ENCODE assay signal across 2 cellular contexts in genomic region chr6:849075-849506, GRCh38.
A peak's percentile ranks its signal among the peaks of the same experiment; 100 is the strongest.
TF ChIP-seq lines count a peak whose summit lies in the region.

No MANE protein-coding gene starts in this region.

TF ChIP-seq in GM23338, 12 proteins besides CTCF, POLR2A, EP300 and RAD21:
- no peak for TF ChIP-seq EZH2 (IDR thresholded peaks at IDR 0.05; ENCODE audit: low read depth, unreplicated experiment)
- no peak for TF ChIP-seq POLR2AphosphoS5 (IDR thresholded peaks at IDR 0.05; ENCODE audit: low read depth)
- no peak for TF ChIP-seq CREB1 (CRISPR knock-in tag; IDR thresholded peaks at IDR 0.05; ENCODE audit: low read depth)
- TF ChIP-seq NANOG (IDR thresholded peaks at IDR 0.05; ENCODE audit: borderline replicate concordance) = no peak
- no peak for TF ChIP-seq ZNF331 (CRISPR knock-in tag; IDR thresholded peaks at IDR 0.05; ENCODE audit: low read depth)
- TF ChIP-seq, protein P1, sequence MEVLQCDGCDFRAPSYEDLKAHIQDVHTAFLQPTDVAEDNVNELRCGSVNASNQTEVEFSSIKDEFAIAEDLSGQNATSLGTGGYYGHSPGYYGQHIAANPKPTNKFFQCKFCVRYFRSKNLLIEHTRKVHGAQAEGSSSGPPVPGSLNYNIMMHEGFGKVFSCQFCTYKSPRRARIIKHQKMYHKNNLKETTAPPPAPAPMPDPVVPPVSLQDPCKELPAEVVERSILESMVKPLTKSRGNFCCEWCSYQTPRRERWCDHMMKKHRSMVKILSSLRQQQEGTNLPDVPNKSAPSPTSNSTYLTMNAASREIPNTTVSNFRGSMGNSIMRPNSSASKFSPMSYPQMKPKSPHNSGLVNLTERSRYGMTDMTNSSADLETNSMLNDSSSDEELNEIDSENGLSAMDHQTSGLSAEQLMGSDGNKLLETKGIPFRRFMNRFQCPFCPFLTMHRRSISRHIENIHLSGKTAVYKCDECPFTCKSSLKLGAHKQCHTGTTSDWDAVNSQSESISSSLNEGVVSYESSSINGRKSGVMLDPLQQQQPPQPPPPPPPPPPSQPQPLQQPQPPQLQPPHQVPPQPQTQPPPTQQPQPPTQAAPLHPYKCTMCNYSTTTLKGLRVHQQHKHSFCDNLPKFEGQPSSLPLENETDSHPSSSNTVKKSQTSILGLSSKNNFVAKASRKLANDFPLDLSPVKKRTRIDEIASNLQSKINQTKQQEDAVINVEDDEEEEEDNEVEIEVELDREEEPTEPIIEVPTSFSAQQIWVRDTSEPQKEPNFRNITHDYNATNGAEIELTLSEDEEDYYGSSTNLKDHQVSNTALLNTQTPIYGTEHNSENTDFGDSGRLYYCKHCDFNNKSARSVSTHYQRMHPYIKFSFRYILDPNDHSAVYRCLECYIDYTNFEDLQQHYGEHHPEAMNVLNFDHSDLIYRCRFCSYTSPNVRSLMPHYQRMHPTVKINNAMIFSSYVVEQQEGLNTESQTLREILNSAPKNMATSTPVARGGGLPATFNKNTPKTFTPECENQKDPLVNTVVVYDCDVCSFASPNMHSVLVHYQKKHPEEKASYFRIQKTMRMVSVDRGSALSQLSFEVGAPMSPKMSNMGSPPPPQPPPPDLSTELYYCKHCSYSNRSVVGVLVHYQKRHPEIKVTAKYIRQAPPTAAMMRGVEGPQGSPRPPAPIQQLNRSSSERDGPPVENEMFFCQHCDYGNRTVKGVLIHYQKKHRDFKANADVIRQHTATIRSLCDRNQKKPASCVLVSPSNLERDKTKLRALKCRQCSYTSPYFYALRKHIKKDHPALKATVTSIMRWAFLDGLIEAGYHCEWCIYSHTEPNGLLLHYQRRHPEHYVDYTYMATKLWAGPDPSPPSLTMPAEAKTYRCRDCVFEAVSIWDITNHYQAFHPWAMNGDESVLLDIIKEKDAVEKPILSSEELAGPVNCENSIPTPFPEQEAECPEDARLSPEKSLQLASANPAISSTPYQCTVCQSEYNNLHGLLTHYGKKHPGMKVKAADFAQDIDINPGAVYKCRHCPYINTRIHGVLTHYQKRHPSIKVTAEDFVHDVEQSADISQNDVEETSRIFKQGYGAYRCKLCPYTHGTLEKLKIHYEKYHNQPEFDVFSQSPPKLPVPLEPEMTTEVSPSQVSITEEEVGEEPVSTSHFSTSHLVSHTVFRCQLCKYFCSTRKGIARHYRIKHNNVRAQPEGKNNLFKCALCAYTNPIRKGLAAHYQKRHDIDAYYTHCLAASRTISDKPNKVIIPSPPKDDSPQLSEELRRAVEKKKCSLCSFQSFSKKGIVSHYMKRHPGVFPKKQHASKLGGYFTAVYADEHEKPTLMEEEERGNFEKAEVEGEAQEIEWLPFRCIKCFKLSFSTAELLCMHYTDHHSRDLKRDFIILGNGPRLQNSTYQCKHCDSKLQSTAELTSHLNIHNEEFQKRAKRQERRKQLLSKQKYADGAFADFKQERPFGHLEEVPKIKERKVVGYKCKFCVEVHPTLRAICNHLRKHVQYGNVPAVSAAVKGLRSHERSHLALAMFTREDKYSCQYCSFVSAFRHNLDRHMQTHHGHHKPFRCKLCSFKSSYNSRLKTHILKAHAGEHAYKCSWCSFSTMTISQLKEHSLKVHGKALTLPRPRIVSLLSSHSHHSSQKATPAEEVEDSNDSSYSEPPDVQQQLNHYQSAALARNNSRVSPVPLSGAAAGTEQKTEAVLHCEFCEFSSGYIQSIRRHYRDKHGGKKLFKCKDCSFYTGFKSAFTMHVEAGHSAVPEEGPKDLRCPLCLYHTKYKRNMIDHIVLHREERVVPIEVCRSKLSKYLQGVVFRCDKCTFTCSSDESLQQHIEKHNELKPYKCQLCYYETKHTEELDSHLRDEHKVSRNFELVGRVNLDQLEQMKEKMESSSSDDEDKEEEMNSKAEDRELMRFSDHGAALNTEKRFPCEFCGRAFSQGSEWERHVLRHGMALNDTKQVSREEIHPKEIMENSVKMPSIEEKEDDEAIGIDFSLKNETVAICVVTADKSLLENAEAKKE (CRISPR knock-in tag; IDR thresholded peaks at IDR 0.05) = no peak
- TF ChIP-seq ETS1 (IDR thresholded peaks at IDR 0.05) = no peak
- no peak for TF ChIP-seq ZNF114 (CRISPR knock-in tag; IDR thresholded peaks at IDR 0.05)
- no peak for TF ChIP-seq STAT1 (IDR thresholded peaks at IDR 0.05; ENCODE audit: unreplicated experiment)
- TF ChIP-seq REST (IDR thresholded peaks at IDR 0.05; ENCODE audit: unreplicated experiment) = no peak
- TF ChIP-seq JUNB (IDR thresholded peaks at IDR 0.05; ENCODE audit: unreplicated experiment) = no peak
- no peak for TF ChIP-seq EZH2phosphoT487 (IDR thresholded peaks at IDR 0.05; ENCODE audit: unreplicated experiment)

TF ChIP-seq in K562, 482 proteins besides CTCF, POLR2A, EP300 and RAD21 (continued from another document and continues in another):
- no peak for TF ChIP-seq TEAD2 (tag; IDR thresholded peaks at IDR 0.05)
- TF ChIP-seq LARP7 (IDR thresholded peaks at IDR 0.05) = no peak
- TF ChIP-seq PHB2 (IDR thresholded peaks at IDR 0.05; ENCODE audit: low read depth) = no peak
- no peak for TF ChIP-seq ETS1 (conservative IDR thresholded peaks at IDR 0.05; ENCODE audit: control insufficient read depth, low read depth, low read length)
- TF ChIP-seq OTX1 (CRISPR knock-in tag; IDR thresholded peaks at IDR 0.05) = peak; percentile 67
- TF ChIP-seq NR4A1 (CRISPR knock-in tag; IDR thresholded peaks at IDR 0.05) = no peak
- no peak for TF ChIP-seq NR4A1 (tag; IDR thresholded peaks at IDR 0.05)
- no peak for TF ChIP-seq EZH2 (IDR thresholded peaks at IDR 0.05; ENCODE audit: borderline replicate concordance, low read depth, low read length)
- no peak for TF ChIP-seq SRSF9 (IDR thresholded peaks at IDR 0.05; ENCODE audit: borderline replicate concordance, low read depth, low read length)
- no peak for TF ChIP-seq RBM14 (IDR thresholded peaks at IDR 0.05; ENCODE audit: borderline replicate concordance, insufficient read depth, low read depth, low read length)
- TF ChIP-seq ZNF584 (CRISPR knock-in tag; IDR thresholded peaks at IDR 0.05; ENCODE audit: low read depth) = 0 out of 2 replicates have a peak, but pooled peaks have one; percentile 62
- TF ChIP-seq ILK (tag; IDR thresholded peaks at IDR 0.05; ENCODE audit: borderline replicate concordance, low read depth) = no peak
- TF ChIP-seq SMAD3 (CRISPR knock-in tag; conservative IDR thresholded peaks at IDR 0.05) = 0 out of 2 replicates have a peak, but pooled peaks have one; percentile 7
- no peak for TF ChIP-seq HDAC6 (IDR thresholded peaks at IDR 0.05; ENCODE audit: low read depth, low read length)
- TF ChIP-seq SREBF1 (IDR thresholded peaks at IDR 0.05; ENCODE audit: borderline replicate concordance, low read depth, low read length) = no peak
- no peak for TF ChIP-seq MECOM (CRISPR knock-in tag; IDR thresholded peaks at IDR 0.05)
- no peak for TF ChIP-seq RNF2 (IDR thresholded peaks at IDR 0.05)
- TF ChIP-seq MBD1 (CRISPR knock-in tag; IDR thresholded peaks at IDR 0.05) = no peak
- no peak for TF ChIP-seq ESRRB (CRISPR knock-in tag; IDR thresholded peaks at IDR 0.05; ENCODE audit: borderline replicate concordance)
- TF ChIP-seq, protein P2, sequence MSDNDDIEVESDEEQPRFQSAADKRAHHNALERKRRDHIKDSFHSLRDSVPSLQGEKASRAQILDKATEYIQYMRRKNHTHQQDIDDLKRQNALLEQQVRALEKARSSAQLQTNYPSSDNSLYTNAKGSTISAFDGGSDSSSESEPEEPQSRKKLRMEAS (CRISPR knock-in tag; IDR thresholded peaks at IDR 0.05) = no peak
- TF ChIP-seq CBFA2T3 (IDR thresholded peaks at IDR 0.05) = peak; percentile 37; the same call in 1 of the 2 replicates
- TF ChIP-seq ZNF23 (CRISPR knock-in tag; IDR thresholded peaks at IDR 0.05) = no peak
- TF ChIP-seq TAL1 (IDR thresholded peaks at IDR 0.05) = peak; percentile 66
- no peak for TF ChIP-seq JUN (IDR thresholded peaks at IDR 0.05; ENCODE audit: borderline replicate concordance, low read depth, low read length)
- TF ChIP-seq JUN (CRISPR knock-in tag; IDR thresholded peaks at IDR 0.05; ENCODE audit: borderline replicate concordance) = no peak
- TF ChIP-seq ZNF444 (CRISPR knock-in tag; IDR thresholded peaks at IDR 0.05) = no peak
- no peak for TF ChIP-seq ZEB2 (IDR thresholded peaks at IDR 0.05)
- no peak for TF ChIP-seq ZNF76 (CRISPR knock-in tag; IDR thresholded peaks at IDR 0.05; ENCODE audit: borderline replicate concordance)
- TF ChIP-seq, protein P3, sequence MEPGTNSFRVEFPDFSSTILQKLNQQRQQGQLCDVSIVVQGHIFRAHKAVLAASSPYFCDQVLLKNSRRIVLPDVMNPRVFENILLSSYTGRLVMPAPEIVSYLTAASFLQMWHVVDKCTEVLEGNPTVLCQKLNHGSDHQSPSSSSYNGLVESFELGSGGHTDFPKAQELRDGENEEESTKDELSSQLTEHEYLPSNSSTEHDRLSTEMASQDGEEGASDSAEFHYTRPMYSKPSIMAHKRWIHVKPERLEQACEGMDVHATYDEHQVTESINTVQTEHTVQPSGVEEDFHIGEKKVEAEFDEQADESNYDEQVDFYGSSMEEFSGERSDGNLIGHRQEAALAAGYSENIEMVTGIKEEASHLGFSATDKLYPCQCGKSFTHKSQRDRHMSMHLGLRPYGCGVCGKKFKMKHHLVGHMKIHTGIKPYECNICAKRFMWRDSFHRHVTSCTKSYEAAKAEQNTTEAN (CRISPR knock-in tag; IDR thresholded peaks at IDR 0.05) = no peak
- TF ChIP-seq ZNF175 (CRISPR knock-in tag; IDR thresholded peaks at IDR 0.05; ENCODE audit: low read depth) = peak; percentile 41; the same call in 1 of the 2 replicates
- TF ChIP-seq NCOR1 (IDR thresholded peaks at IDR 0.05) = peak; percentile 37; the same call in 1 of the 2 replicates
- TF ChIP-seq CTBP1 (IDR thresholded peaks at IDR 0.05; ENCODE audit: borderline replicate concordance) = peak; percentile 49
- TF ChIP-seq ZNF766 (CRISPR knock-in tag; conservative IDR thresholded peaks at IDR 0.05) = peak; percentile 71
- no peak for TF ChIP-seq POLR2H (tag; IDR thresholded peaks at IDR 0.05; ENCODE audit: low read depth)
- TF ChIP-seq NFATC3 (IDR thresholded peaks at IDR 0.05) = no peak
- 0 out of 2 replicates have a peak, but pooled peaks have one; percentile 20 for TF ChIP-seq ZBTB9 (CRISPR knock-in tag; IDR thresholded peaks at IDR 0.05)
- TF ChIP-seq ZNF24 (IDR thresholded peaks at IDR 0.05) = no peak
- 0 out of 2 replicates have a peak, but pooled peaks have one; percentile 31 for TF ChIP-seq ZSCAN32 (CRISPR knock-in tag; IDR thresholded peaks at IDR 0.05)
- TF ChIP-seq, protein P4, sequence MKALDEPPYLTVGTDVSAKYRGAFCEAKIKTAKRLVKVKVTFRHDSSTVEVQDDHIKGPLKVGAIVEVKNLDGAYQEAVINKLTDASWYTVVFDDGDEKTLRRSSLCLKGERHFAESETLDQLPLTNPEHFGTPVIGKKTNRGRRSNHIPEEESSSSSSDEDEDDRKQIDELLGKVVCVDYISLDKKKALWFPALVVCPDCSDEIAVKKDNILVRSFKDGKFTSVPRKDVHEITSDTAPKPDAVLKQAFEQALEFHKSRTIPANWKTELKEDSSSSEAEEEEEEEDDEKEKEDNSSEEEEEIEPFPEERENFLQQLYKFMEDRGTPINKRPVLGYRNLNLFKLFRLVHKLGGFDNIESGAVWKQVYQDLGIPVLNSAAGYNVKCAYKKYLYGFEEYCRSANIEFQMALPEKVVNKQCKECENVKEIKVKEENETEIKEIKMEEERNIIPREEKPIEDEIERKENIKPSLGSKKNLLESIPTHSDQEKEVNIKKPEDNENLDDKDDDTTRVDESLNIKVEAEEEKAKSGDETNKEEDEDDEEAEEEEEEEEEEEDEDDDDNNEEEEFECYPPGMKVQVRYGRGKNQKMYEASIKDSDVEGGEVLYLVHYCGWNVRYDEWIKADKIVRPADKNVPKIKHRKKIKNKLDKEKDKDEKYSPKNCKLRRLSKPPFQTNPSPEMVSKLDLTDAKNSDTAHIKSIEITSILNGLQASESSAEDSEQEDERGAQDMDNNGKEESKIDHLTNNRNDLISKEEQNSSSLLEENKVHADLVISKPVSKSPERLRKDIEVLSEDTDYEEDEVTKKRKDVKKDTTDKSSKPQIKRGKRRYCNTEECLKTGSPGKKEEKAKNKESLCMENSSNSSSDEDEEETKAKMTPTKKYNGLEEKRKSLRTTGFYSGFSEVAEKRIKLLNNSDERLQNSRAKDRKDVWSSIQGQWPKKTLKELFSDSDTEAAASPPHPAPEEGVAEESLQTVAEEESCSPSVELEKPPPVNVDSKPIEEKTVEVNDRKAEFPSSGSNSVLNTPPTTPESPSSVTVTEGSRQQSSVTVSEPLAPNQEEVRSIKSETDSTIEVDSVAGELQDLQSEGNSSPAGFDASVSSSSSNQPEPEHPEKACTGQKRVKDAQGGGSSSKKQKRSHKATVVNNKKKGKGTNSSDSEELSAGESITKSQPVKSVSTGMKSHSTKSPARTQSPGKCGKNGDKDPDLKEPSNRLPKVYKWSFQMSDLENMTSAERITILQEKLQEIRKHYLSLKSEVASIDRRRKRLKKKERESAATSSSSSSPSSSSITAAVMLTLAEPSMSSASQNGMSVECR (CRISPR knock-in tag; IDR thresholded peaks at IDR 0.05) = no peak
- TF ChIP-seq ZNF507 (tag; conservative IDR thresholded peaks at IDR 0.05) = no peak
- TF ChIP-seq ZNF184 (CRISPR knock-in tag; IDR thresholded peaks at IDR 0.05) = no peak
- no peak for TF ChIP-seq ZFP1 (CRISPR knock-in tag; IDR thresholded peaks at IDR 0.05)
